13 cellular contexts compared by ENCODE assay signal in genomic region chr4:128455076-128455345, GRCh38.
DNase-seq lines count a peak whose midpoint lies in the region; TF ChIP-seq lines count a peak whose summit lies in the region.
"Had no signal": no experiment of that assay in that cellular context is flagged by ENCODE, and none has a peak within 500 bp of the region (broad histone marks: within the 10 kb centered on the region; RNA-seq: fewer than 3 reads in every experiment).

No MANE protein-coding gene starts in this region.

- TF ChIP-seq POLR2A in ovary (IDR thresholded peaks at IDR 0.05) = no peak

- DNase-seq in NCI-H345 (lab: John Stamatoyannopoulos, UW) = peak; percentile 16
- DNase-seq in NCI-H345 treated with DMSO at 0.1 percent for 48 hours (lab: John Stamatoyannopoulos, UW; ENCODE audit: unreplicated experiment) = no peak
- peak; percentile 10 for DNase-seq in NCI-H510A (lab: John Stamatoyannopoulos, UW)
- peak; percentile 18 for DNase-seq in brain microvascular endothelial cell
- peak in 4 of 5 donors; percentile 13 to 30 (median 23) for DNase-seq in ovary
- no peak for DNase-seq in HuH-7.5 (ENCODE audit: low spot score)
- DNase-seq in T-helper 2 cell = no peak
- no peak for DNase-seq in SW 1271 (lab: John Stamatoyannopoulos, UW)
- DNase-seq: activated naive CD4-positive, alpha-beta T cell treated with anti-CD3 and anti-CD28 coated beads, Interleukin-2, amount 50 U/mL, for 16 hours; left lung; stimulated activated naive CD8-positive, alpha-beta T cell treated with anti-CD3 and anti-CD28 coated beads, Interleukin-15, amount 100 ng/mL, for 72 hours had no signal

- H3K9me3 ChIP-seq in ovary = no peaks in the 10 kb centered on the region
- H3K9me3 ChIP-seq: left lung had no signal

- H3K27ac ChIP-seq in brain microvascular endothelial cell = peak overlapping the region; percentile 52
- H3K27ac ChIP-seq in ovary = no peak overlapping the region
- H3K27ac ChIP-seq: cardiac muscle cell, parathyroid adenoma had no signal

- no peak for TF ChIP-seq EP300 in ovary (IDR thresholded peaks at IDR 0.05)

- H3K4me3 ChIP-seq in brain microvascular endothelial cell (ENCODE audit: low read depth, low read length) (no peak overlapping the region), ovary (no peak overlapping the region)
- H3K4me3 ChIP-seq: cardiac muscle cell, left lung had no signal

- intact Hi-C loops in ovary (cut with DNase I) = loop anchor here (5.0 to 10.0 kb wide), 5 partner anchors 100 to 410 kb away; no protein-coding TSS in a partner anchor

- H3K27me3 ChIP-seq in brain microvascular endothelial cell (replicated peaks) = no peaks in the 10 kb centered on the region
- H3K27me3 ChIP-seq in ovary = no peaks in the 10 kb centered on the region
- H3K27me3 ChIP-seq: left lung had no signal

- 85 to 90% (median 87%) methylated on average over 1 of the region's 1 CpG for whole genome bisulfite sequencing in ovary, 3 donors

- no peaks in the 10 kb centered on the region for H3K36me3 ChIP-seq in brain microvascular endothelial cell (replicated peaks)
- no peaks in the 10 kb centered on the region for H3K36me3 ChIP-seq in ovary
- H3K36me3 ChIP-seq: cardiac muscle cell, left lung had no signal

- in situ Hi-C loops in brain microvascular endothelial cell (cut with HindIII; ENCODE audit: low pct_ligation_motif_present, low sequenced_read_pairs) = no loop called here

- TF ChIP-seq CTCF in brain microvascular endothelial cell (IDR thresholded peaks at IDR 0.05; ENCODE audit: low read depth, low read length, missing control alignments) = no peak
- TF ChIP-seq CTCF in ovary (IDR thresholded peaks at IDR 0.05) = no peak

- no peaks in the 10 kb centered on the region for H3K4me1 ChIP-seq in ovary (ENCODE audit: insufficient read depth)
- H3K4me1 ChIP-seq: parathyroid adenoma had no signal

Comparison
In these comparisons a context has a peak if more than half of its experiments do, and no peak if none do; other contexts are left out.
1. DNase-seq: peak in NCI-H345 (single experiment), NCI-H510A (single experiment), brain microvascular endothelial cell (single experiment) and ovary (4 of 5); none in NCI-H345 treated with DMSO at 0.1 percent for 48 hours (single experiment), HuH-7.5 (single experiment), T-helper 2 cell (0 of 5) and SW 1271 (0 of 2).